In the genomic region with DNA sequence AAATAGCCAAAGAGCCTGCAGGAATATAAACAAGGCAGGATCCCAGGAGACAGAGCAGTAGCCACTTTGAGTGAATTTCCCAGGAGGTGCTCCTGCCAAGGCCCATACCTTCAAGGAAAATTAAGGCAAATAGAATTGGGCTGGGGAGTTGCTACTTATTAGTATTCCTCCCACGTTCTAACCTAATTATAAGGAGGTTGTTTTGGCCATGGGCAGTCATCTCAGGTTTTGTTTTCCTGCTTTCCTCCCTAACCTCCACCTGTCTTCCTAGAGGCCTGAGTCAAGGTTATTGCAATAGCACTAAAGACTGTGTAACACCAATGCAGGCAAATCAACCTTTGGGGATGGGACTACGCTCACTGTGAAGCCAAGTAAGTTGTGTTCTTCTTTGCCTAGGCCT, we compare ENCODE assay signal across 12 cellular contexts.
DNase-seq lines count a peak whose midpoint lies in the region; ATAC-seq and TF ChIP-seq lines count a peak whose summit lies in the region.
"Had no signal": no experiment of that assay in that cellular context is flagged by ENCODE, and none has a peak within 500 bp of the region (broad histone marks: within the 10 kb centered on the region; RNA-seq: fewer than 3 reads in every experiment).

No MANE protein-coding gene starts in this region.

- peaks cover 10% of the 10 kb centered on the region; the same call in 1 of the 2 replicates for H3F3A ChIP-seq in OCI-LY1 (ENCODE audit: insufficient read depth, low read length)

- no peaks in the 10 kb centered on the region for H3K27me3 Mint-ChIP-seq in T-helper 1 cell treated with Interleukin-12 subunit alpha and Interleukin-12 subunit beta and Interleukin-4 antibody, amounts not matched to agents 30 μg/mL and 1 μg/mL, for 36 hours (ENCODE audit: low read depth)
- no peaks in the 10 kb centered on the region for H3K27me3 Mint-ChIP-seq in central memory CD8-positive, alpha-beta T cell

- H4K20me1 ChIP-seq in OCI-LY1 (ENCODE audit: insufficient read depth, low read length), result no peaks in the 10 kb centered on the region

- no peak overlapping the region for H2AFZ ChIP-seq in OCI-LY1 (ENCODE audit: low read length)

- H3K27ac ChIP-seq in OCI-LY1 (ENCODE audit: low read depth, low read length, poor library complexity, severe bottlenecking), result peak overlapping the region; percentile 97
- H3K27ac ChIP-seq in sigmoid colon, result peak overlapping the region in 3 of 4 donors; percentile 59 to 77 (median 61)
- H3K27ac ChIP-seq in lower lobe of right lung, result no peak overlapping the region
- H3K27ac ChIP-seq: 22Rv1, right lobe of liver had no signal

- 79 to 85% methylated on average over 2 of the region's 2 CpGs for WGBS in sigmoid colon, 2 donors

- TF ChIP-seq POLR2A in sigmoid colon (IDR thresholded peaks at IDR 0.05), result no peak

- ATAC-seq in central memory CD8-positive, alpha-beta T cell (replicated peaks; ENCODE audit: extremely low read depth, poor library complexity, severe bottlenecking), result no peak
- no peak for ATAC-seq in lower lobe of right lung
- no peak for ATAC-seq in GM19324 (IDR thresholded peaks at IDR 0.05; ENCODE audit: low FRiP score, unreplicated experiment)
- ATAC-seq: right lobe of liver had no signal

- peak overlapping the region; percentile 82 for H3K4me3 Mint-ChIP-seq in T-helper 1 cell treated with Interleukin-12 subunit alpha and Interleukin-12 subunit beta and Interleukin-4 antibody, amounts not matched to agents 30 μg/mL and 1 μg/mL, for 36 hours
- peak overlapping the region; percentile 85 for H3K4me3 Mint-ChIP-seq in central memory CD8-positive, alpha-beta T cell

- H3K9me3 ChIP-seq in OCI-LY1 (ENCODE audit: low read length), result no peaks in the 10 kb centered on the region
- H3K9me3 ChIP-seq in sigmoid colon, result no peaks in the 10 kb centered on the region
- no peaks in the 10 kb centered on the region for H3K9me3 ChIP-seq in lower lobe of right lung
- H3K9me3 ChIP-seq: right lobe of liver had no signal

- no peaks in the 10 kb centered on the region for H3K79me2 ChIP-seq in OCI-LY1 (ENCODE audit: insufficient read depth, low read length)

- H3K36me3 ChIP-seq in OCI-LY1 (ENCODE audit: insufficient read depth, low read length) (peaks cover 3% of the 10 kb centered on the region; the same call in 1 of the 2 replicates), sigmoid colon (no peaks in the 10 kb centered on the region), lower lobe of right lung (no peaks in the 10 kb centered on the region)
- H3K36me3 ChIP-seq: right lobe of liver had no signal

- peak overlapping the region; percentile 59; the same call in 1 of the 2 replicates for H3K4me2 ChIP-seq in OCI-LY1 (ENCODE audit: low read length)

- H3K27me3 ChIP-seq in OCI-LY1 (ENCODE audit: insufficient read depth, low read length) (no peaks in the 10 kb centered on the region), sigmoid colon (no peaks in the 10 kb centered on the region), lower lobe of right lung (ENCODE audit: low read depth) (no peaks in the 10 kb centered on the region)
- H3K27me3 ChIP-seq: right lobe of liver had no signal

- no peaks in the 10 kb centered on the region for H3K9me3 Mint-ChIP-seq in T-helper 1 cell treated with Interleukin-12 subunit alpha and Interleukin-12 subunit beta and Interleukin-4 antibody, amounts not matched to agents 30 μg/mL and 1 μg/mL, for 36 hours
- no peaks in the 10 kb centered on the region for H3K9me3 Mint-ChIP-seq in central memory CD8-positive, alpha-beta T cell

- peaks cover 82% of the 10 kb centered on the region for H3K36me3 Mint-ChIP-seq in T-helper 1 cell treated with Interleukin-12 subunit alpha and Interleukin-12 subunit beta and Interleukin-4 antibody, amounts not matched to agents 30 μg/mL and 1 μg/mL, for 36 hours (ENCODE audit: low read depth)
- H3K36me3 Mint-ChIP-seq in central memory CD8-positive, alpha-beta T cell (ENCODE audit: insufficient read depth), result peaks cover 70% of the 10 kb centered on the region

- peaks cover 100% of the 10 kb centered on the region for H3K4me1 ChIP-seq in OCI-LY1 (ENCODE audit: insufficient read depth, low read length, severe bottlenecking)
- peaks cover 0 to 79% (median 64%) of the 10 kb centered on the region in 4 donors for H3K4me1 ChIP-seq in sigmoid colon
- H3K4me1 ChIP-seq in lower lobe of right lung, result peaks cover 13% of the 10 kb centered on the region

- H3K4me1 Mint-ChIP-seq in T-helper 1 cell treated with Interleukin-12 subunit alpha and Interleukin-12 subunit beta and Interleukin-4 antibody, amounts not matched to agents 30 μg/mL and 1 μg/mL, for 36 hours (ENCODE audit: low read depth), result peaks cover 74% of the 10 kb centered on the region
- H3K4me1 Mint-ChIP-seq in central memory CD8-positive, alpha-beta T cell, result peaks cover 66% of the 10 kb centered on the region

- H3K9ac ChIP-seq in OCI-LY1 (ENCODE audit: low read length), result peak overlapping the region; percentile 60; the same call in 1 of the 2 replicates

- no peak for DNase-seq in T-helper 1 cell
- no peak for DNase-seq in central memory CD8-positive, alpha-beta T cell (ENCODE audit: low spot score in 2 of 2)
- no peak for DNase-seq in sigmoid colon
- no peak for DNase-seq in NCI-H69 (lab: John Stamatoyannopoulos, UW)
- no peak for DNase-seq in lower lobe of right lung
- DNase-seq: aorta, right lobe of liver, substantia nigra had no signal

- peak overlapping the region; percentile 93 for H3K27ac Mint-ChIP-seq in T-helper 1 cell treated with Interleukin-12 subunit alpha and Interleukin-12 subunit beta and Interleukin-4 antibody, amounts not matched to agents 30 μg/mL and 1 μg/mL, for 36 hours
- peak overlapping the region; percentile 94 for H3K27ac Mint-ChIP-seq in central memory CD8-positive, alpha-beta T cell (ENCODE audit: low read depth)

- no peak overlapping the region for H3K4me3 ChIP-seq in OCI-LY1 (ENCODE audit: low read depth, low read length, poor library complexity, severe bottlenecking)
- H3K4me3 ChIP-seq in sigmoid colon, result no peak overlapping the region
- H3K4me3 ChIP-seq in lower lobe of right lung, result no peak overlapping the region
- H3K4me3 ChIP-seq: right lobe of liver had no signal

- no peak for TF ChIP-seq CTCF in OCI-LY1 (IDR thresholded peaks at IDR 0.05; ENCODE audit: low read length)
- TF ChIP-seq CTCF in sigmoid colon (IDR thresholded peaks at IDR 0.05), result no peak
- TF ChIP-seq CTCF in lower lobe of right lung (IDR thresholded peaks at IDR 0.05), result no peak

- intact Hi-C loops in sigmoid colon (cut with DNase I) (no loop called here), lower lobe of right lung (cut with DNase I) (no loop called here)

- TF ChIP-seq EP300 in sigmoid colon (IDR thresholded peaks at IDR 0.05), result no peak

- H3K9me2 ChIP-seq in OCI-LY1 (ENCODE audit: low read depth, low read length), result no peaks in the 10 kb centered on the region
